ENCODE assay signal across 25 cellular contexts in genomic region chr1:147189514-147189913, GRCh38. TPM values are rescaled to one million over a fixed set of nuclear protein-coding genes. Genes with fewer than 3 reads are reported as not detected.
"Had no signal": no experiment of that assay in that cellular context is flagged by ENCODE, and none has a peak within 500 bp of the region (broad histone marks: within the 10 kb centered on the region; RNA-seq: fewer than 3 reads in every experiment).

No MANE protein-coding gene starts in this region.

- H3K9me3 ChIP-seq: breast epithelium, Peyer's patch, SJSA1 had no signal

- H3K9me3 Mint-ChIP-seq: activated naive CD4-positive, alpha-beta T cell treated with anti-CD3 and anti-CD28 coated beads, Interleukin-2, amount 50 U/mL, for 24 hours; activated T-cell treated with anti-CD3 and anti-CD28 coated beads, Interleukin-2, amount 50 U/mL, for 24 hours; activated T-helper 1 cell treated with anti-CD3 and anti-CD28 coated beads, Interleukin-12 subunit alpha, Interleukin-12 subunit beta, Interleukin-2, Interleukin-4 antibody, amounts not matched to agents 30 ng/mL and 10 ng/mL and 1 ng/mL, durations not matched to agents 14 hours and 24 hours and 36 hours had no signal

- ATAC-seq: activated CD4-positive, CD25-positive, alpha-beta regulatory T cell treated with anti-CD3 and anti-CD28 coated beads, Interleukin-2, amount 50 U/mL, for 24 hours; activated CD8-positive, alpha-beta T cell treated with anti-CD3 and anti-CD28 coated beads, Interleukin-2, amount 10 ng/mL, durations not matched to agents 7 days and 5 days; SK-N-SH treated with all-trans-retinoic acid at 6 μM for 48 hours had no signal

- H3K27ac ChIP-seq: breast epithelium, Peyer's patch, SJSA1 had no signal

- H3K4me1 Mint-ChIP-seq: activated naive CD4-positive, alpha-beta T cell treated with anti-CD3 and anti-CD28 coated beads, Interleukin-2, amount 50 U/mL, for 24 hours had no signal

- H3K27ac Mint-ChIP-seq: activated CD8-positive, alpha-beta T cell treated with anti-CD3 and anti-CD28 coated beads, Interleukin-2, amount 10 ng/mL, durations not matched to agents 7 days and 5 days; activated naive CD4-positive, alpha-beta T cell treated with anti-CD3 and anti-CD28 coated beads, Interleukin-2, amount 50 U/mL, for 24 hours; activated T-cell treated with anti-CD3 and anti-CD28 coated beads, Interleukin-2, amount 50 U/mL, for 24 hours; activated T-helper 1 cell treated with anti-CD3 and anti-CD28 coated beads, Interleukin-12 subunit alpha, Interleukin-12 subunit beta, Interleukin-2, Interleukin-4 antibody, amounts not matched to agents 30 ng/mL and 10 ng/mL and 1 ng/mL, durations not matched to agents 14 hours and 24 hours and 36 hours had no signal

- H3K4me3 Mint-ChIP-seq: activated CD8-positive, alpha-beta T cell treated with anti-CD3 and anti-CD28 coated beads, Interleukin-2, amount 10 ng/mL, durations not matched to agents 7 days and 5 days; activated naive CD4-positive, alpha-beta T cell treated with anti-CD3 and anti-CD28 coated beads, Interleukin-2, amount 50 U/mL, for 24 hours; activated T-cell treated with anti-CD3 and anti-CD28 coated beads, Interleukin-2, amount 50 U/mL, for 24 hours; activated T-helper 1 cell treated with anti-CD3 and anti-CD28 coated beads, Interleukin-12 subunit alpha, Interleukin-12 subunit beta, Interleukin-2, Interleukin-4 antibody, amounts not matched to agents 30 ng/mL and 10 ng/mL and 1 ng/mL, durations not matched to agents 14 hours and 24 hours and 36 hours had no signal

- H3K27me3 ChIP-seq: breast epithelium, Peyer's patch, SJSA1 had no signal

- DNase-seq: activated CD4-positive, alpha-beta T cell treated with anti-CD3 and anti-CD28 coated beads for 4 hours; activated CD4-positive, alpha-beta T cell treated with anti-CD3 and anti-CD28 coated beads, Interleukin-2, amount 50 U/mL, for 4 hours; activated CD8-positive, alpha-beta memory T cell treated with anti-CD3 and anti-CD28 coated beads, Interleukin-2, amount 50 U/mL, for 48 hours; activated CD8-positive, alpha-beta T cell treated with anti-CD3 and anti-CD28 coated beads, Interleukin-2, amount 10 ng/mL, durations not matched to agents 7 days and 5 days; activated effector memory CD4-positive, alpha-beta T cell treated with Interleukin-2 at 50 U/mL for 16 hours; activated naive CD4-positive, alpha-beta T cell; activated T-cell treated with anti-CD3 and anti-CD28 coated beads, Interleukin-2, amount 50 U/mL, for 24 hours; aorta; Kasumi-1; KBM-7; NCI-H1048; NCI-H1417; NCI-H1930; NCI-H2107; NCI-H510A treated with DMSO at 0.1 percent for 48 hours; NCI-H69; Peyer's patch; SHP77; SW 1271 had no signal

- H3K27me3 Mint-ChIP-seq: activated naive CD4-positive, alpha-beta T cell treated with anti-CD3 and anti-CD28 coated beads, Interleukin-2, amount 50 U/mL, for 24 hours; activated T-cell treated with anti-CD3 and anti-CD28 coated beads, Interleukin-2, amount 50 U/mL, for 24 hours had no signal

RNA-seq across cellular contexts. Expression of gene FMO5, which starts 35.6 kb away (rescaled TPM):
- total RNA-seq: activated T-helper 1 cell treated with anti-CD3 and anti-CD28 coated beads, Interleukin-12 subunit alpha, Interleukin-12 subunit beta, Interleukin-2, Interleukin-4 antibody, amounts not matched to agents 30 ng/mL and 10 ng/mL and 1 ng/mL, durations not matched to agents 14 hours and 24 hours and 36 hours had no signal
